In the genomic region with DNA sequence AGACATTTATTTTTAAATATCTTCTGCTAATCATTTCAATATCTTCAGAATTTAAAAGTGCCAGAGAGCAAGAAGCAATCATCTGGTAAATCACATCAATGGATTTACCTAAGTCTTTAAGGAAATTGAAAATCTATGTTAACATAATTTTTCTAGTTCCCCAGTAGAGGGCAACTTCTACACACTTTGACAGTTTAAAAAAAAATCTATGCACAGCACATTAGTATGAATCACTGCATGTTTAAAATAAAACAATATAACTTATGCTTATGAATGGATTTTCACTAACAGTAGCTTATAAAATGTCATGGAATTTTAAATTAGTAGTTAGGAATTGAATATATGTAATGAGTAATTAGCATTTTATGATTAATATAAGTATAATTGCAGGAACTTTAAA, we compare ENCODE assay signal across 8 cellular contexts.
A peak's percentile ranks its signal among the peaks of the same experiment; 100 is the strongest.
DNase-seq lines count a peak whose midpoint lies in the region; ATAC-seq and TF ChIP-seq lines count a peak whose summit lies in the region.

No MANE protein-coding gene starts in this region.

- H3K9ac ChIP-seq in DND-41 (ENCODE audit: low read depth, low read length) = no peak overlapping the region

- TF ChIP-seq CTCF in DND-41 (IDR thresholded peaks at IDR 0.05; ENCODE audit: borderline replicate concordance, extremely low read depth, low read length, poor library complexity, severe bottlenecking) (peak; percentile 42), astrocyte of the cerebellum (IDR thresholded peaks at IDR 0.05; ENCODE audit: low read depth, low read length, missing control alignments) (peak; percentile 24), Calu3 (IDR thresholded peaks at IDR 0.05; ENCODE audit: unreplicated experiment) (no peak)

- H3K4me1 ChIP-seq in DND-41 (ENCODE audit: insufficient read depth, low read length) = no peaks in the 10 kb centered on the region

- H3K4me1 Mint-ChIP-seq in Calu3 (ENCODE audit: low read depth, unreplicated experiment) = peaks cover 12% of the 10 kb centered on the region

- H3K27ac ChIP-seq in DND-41 (ENCODE audit: low read length) = no peak overlapping the region

- BruUV-seq in Calu3 (replicated peaks; lab: Mats Ljungman, UMichigan) = no TSS peak

- no peak overlapping the region for H2AFZ ChIP-seq in DND-41 (ENCODE audit: low read depth, low read length)

- no peaks in the 10 kb centered on the region for H3K9me3 ChIP-seq in DND-41 (ENCODE audit: insufficient read depth, low read length, severe bottlenecking)

- no peaks in the 10 kb centered on the region for H3K9me3 Mint-ChIP-seq in Calu3 (ENCODE audit: low read depth, unreplicated experiment)

- peaks cover 9% of the 10 kb centered on the region; the same call in 1 of the 2 replicates for H4K20me1 ChIP-seq in DND-41 (ENCODE audit: insufficient read depth, low read length)

- ATAC-seq in DND-41 (ENCODE audit: insufficient read depth, low read depth) = no peak
- peak; percentile 47 for ATAC-seq in HG03354 (IDR thresholded peaks at IDR 0.05; ENCODE audit: poor library complexity, severe bottlenecking, unreplicated experiment)
- ATAC-seq in GM21576 (IDR thresholded peaks at IDR 0.05; ENCODE audit: unreplicated experiment) = no peak
- ATAC-seq in HG03565 (IDR thresholded peaks at IDR 0.05; ENCODE audit: unreplicated experiment) = no peak

- in situ Hi-C loops in astrocyte of the cerebellum (cut with HindIII; ENCODE audit: low sequenced_read_pairs) = no loop called here

- H3K4me2 ChIP-seq in DND-41 (ENCODE audit: insufficient read depth, low read length) = no peak overlapping the region

- no peak for DNase-seq in DND-41
- DNase-seq in astrocyte of the cerebellum (ENCODE audit: low read depth) = no peak
- peak; percentile 19 for DNase-seq in myocyte (ENCODE audit: low read depth)
- no peak for DNase-seq in Calu3
- DNase-seq in retina = no peak

- no peaks in the 10 kb centered on the region for H3K79me2 ChIP-seq in DND-41 (ENCODE audit: insufficient read depth, low read length)

- H3K27me3 Mint-ChIP-seq in Calu3 (ENCODE audit: unreplicated experiment) = no peaks in the 10 kb centered on the region

- H3K4me3 ChIP-seq in DND-41 (ENCODE audit: low read depth in 1 of 2, low read length in 2 of 2) (no peak overlapping the region), astrocyte of the cerebellum (ENCODE audit: low read depth, low read length) (no peak overlapping the region)

- H3K4me3 Mint-ChIP-seq in Calu3 (ENCODE audit: low read depth, unreplicated experiment) = no peak overlapping the region

- H3K36me3 Mint-ChIP-seq in Calu3 (ENCODE audit: insufficient read depth, unreplicated experiment) = no peaks in the 10 kb centered on the region

- CTCF ChIA-PET in Calu3 (lab: Charles Lee) = no interaction called here

- no peaks in the 10 kb centered on the region for H3K27me3 ChIP-seq in DND-41 (ENCODE audit: insufficient read depth, low read length, poor library complexity)

- H3K27ac Mint-ChIP-seq in Calu3 (ENCODE audit: unreplicated experiment) = no peak overlapping the region

- intact Hi-C loops in Calu3 (cut with micrococcal nuclease; ENCODE audit: unreplicated experiment) = loop anchor here (5.0 kb wide), 1 partner anchor 182 kb away; a partner anchor contains a TSS

- H3K36me3 ChIP-seq in DND-41 (ENCODE audit: insufficient read depth, low read length) = no peaks in the 10 kb centered on the region
